Comparison of ENCODE assay signal across 4 cellular contexts in genomic region chr2:63811870-63812269, GRCh38.
TF ChIP-seq lines count a peak whose summit lies in the region.
"Not testable (repeated sequence)": the region's sequence is repeated elsewhere in the genome, so short reads cannot be mapped to it uniquely, and the experiment has no call there.

No MANE protein-coding gene starts in this region.

TF ChIP-seq in A549, 52 proteins besides CTCF, POLR2A, EP300 and RAD21:
- peak; percentile 52 to 57; a peak in 2 of 4 replicates for TF ChIP-seq CEBPB (IDR thresholded peaks at IDR 0.05)

TF ChIP-seq in IMR-90, 13 proteins besides CTCF, POLR2A, EP300 and RAD21:
- TF ChIP-seq CEBPB (IDR thresholded peaks at IDR 0.05; ENCODE audit: low read depth, low read length) = peak; percentile 8; the same call in 1 of the 2 replicates

TF ChIP-seq in K562, 482 proteins besides CTCF, POLR2A, EP300 and RAD21:
- TF ChIP-seq CEBPB (tag; IDR thresholded peaks at IDR 0.05) (peak; percentile 69; the same call in 1 of the 2 replicates), CEBPG (tag; conservative IDR thresholded peaks at IDR 0.05 in 1 of 2, IDR thresholded peaks at IDR 0.05 in 1 of 2) (peak in 1 of 2 experiments; percentile 56; a peak in 2 of 4 replicates)
- not testable (repeated sequence) for TF ChIP-seq CEBPG (CRISPR knock-in tag; IDR thresholded peaks at IDR 0.05)

TF ChIP-seq in HepG2, 621 proteins besides CTCF, POLR2A, EP300 and RAD21:
- peak; percentile 37; the same call in 1 of the 2 replicates for TF ChIP-seq CEBPB (IDR thresholded peaks at IDR 0.05; ENCODE audit: borderline replicate concordance, low read depth, low read length)
TF ChIP-seq in HepG2: peak in this region for 1; not testable (repeated sequence) for 620.
